8 cellular contexts compared by ENCODE assay signal in the genomic region with DNA sequence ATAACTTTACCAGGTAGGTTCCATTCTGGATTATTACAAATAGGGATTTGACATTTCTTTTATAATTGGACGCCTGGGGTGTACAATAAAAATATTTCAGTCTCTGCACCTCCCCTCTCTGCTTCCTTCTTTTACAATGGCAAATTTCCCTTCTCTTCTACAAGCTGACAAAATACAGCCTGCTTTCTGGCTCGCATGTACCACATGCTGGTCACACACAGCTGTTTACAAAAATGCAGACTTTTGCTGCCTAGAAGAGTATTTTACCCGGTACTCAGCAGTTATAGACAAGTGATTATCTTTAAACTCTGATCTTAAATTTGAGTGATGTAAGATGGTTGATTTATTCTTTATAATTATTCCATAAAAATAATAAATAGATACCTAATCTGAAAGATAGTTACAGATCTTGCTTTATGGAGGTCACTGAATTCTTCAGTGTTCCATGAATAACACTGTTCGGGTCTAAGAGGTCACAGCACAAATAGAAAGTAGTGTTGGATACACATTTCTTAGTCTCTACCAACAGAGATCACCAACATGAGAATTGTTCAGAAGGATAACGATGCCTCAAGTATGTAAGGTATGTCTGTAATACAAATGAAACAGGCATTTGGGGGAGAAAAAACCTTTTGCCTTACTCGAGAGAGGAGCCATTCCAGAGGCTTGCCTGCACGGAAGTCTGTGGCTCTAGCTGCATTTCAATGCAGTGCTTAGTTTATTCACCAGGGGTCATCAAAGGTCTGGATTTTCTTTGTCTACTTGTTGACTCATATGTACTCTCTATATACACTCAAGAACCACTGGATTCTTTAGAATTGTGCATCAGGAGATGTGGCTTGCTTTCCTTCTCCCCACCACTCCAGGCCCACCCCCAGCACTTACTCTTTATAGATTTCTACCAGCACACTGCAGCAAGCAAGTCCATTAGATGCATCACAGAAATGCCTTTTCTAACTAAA.
DNase-seq lines count a peak whose midpoint lies in the region; ATAC-seq and TF ChIP-seq lines count a peak whose summit lies in the region.

No MANE protein-coding gene starts in this region.

- peak; percentile 93 for ATAC-seq in HG02759 (IDR thresholded peaks at IDR 0.05; ENCODE audit: unreplicated experiment)

- no peaks in the 10 kb centered on the region for H3K79me2 ChIP-seq in smooth muscle cell (ENCODE audit: low read depth)

- no peaks in the 10 kb centered on the region for H4K20me1 ChIP-seq in smooth muscle cell (ENCODE audit: low read depth)

- H3F3A ChIP-seq in smooth muscle cell (ENCODE audit: low read depth): no peaks in the 10 kb centered on the region

- H3K27ac Mint-ChIP-seq in immature natural killer cell: peak overlapping the region in 1 of 6 donors; percentile 31

- peak overlapping the region; percentile 53 for H2AFZ ChIP-seq in smooth muscle cell (ENCODE audit: low read depth)

- peak overlapping the region; percentile 79 for H3K4me2 ChIP-seq in smooth muscle cell

- no peaks in the 10 kb centered on the region for H3K36me3 Mint-ChIP-seq in immature natural killer cell

- H3K4me1 Mint-ChIP-seq in immature natural killer cell: peaks cover 2 to 8% of the 10 kb centered on the region in 2 donors

- H3K9ac ChIP-seq in smooth muscle cell (ENCODE audit: low read depth): no peak overlapping the region

- H3K36me3 ChIP-seq in brain microvascular endothelial cell (replicated peaks) (no peaks in the 10 kb centered on the region), smooth muscle cell (ENCODE audit: low read depth) (no peaks in the 10 kb centered on the region)

- H3K27me3 Mint-ChIP-seq in immature natural killer cell (ENCODE audit: low read depth in 3 of 3): peaks cover 0 to 2% (median 0%) of the 10 kb centered on the region in 3 donors

- H3K4me1 ChIP-seq in smooth muscle cell (ENCODE audit: low read depth): peaks cover 13% of the 10 kb centered on the region

- peak; percentile 83 for DNase-seq in AG08396 (ENCODE audit: low spot score)
- peak; percentile 72 for DNase-seq in GM13976 (ENCODE audit: low spot score)
- DNase-seq in NAMALWA (ENCODE audit: low spot score): peak; percentile 89
- peak; percentile 51 for DNase-seq in SIG-M5 (lab: John Stamatoyannopoulos, UW)
- peak; percentile 95 for DNase-seq in brain microvascular endothelial cell
- peak; percentile 26 to 42 (median 37) for DNase-seq in immature natural killer cell
- no peak for DNase-seq in smooth muscle cell (lab: John Stamatoyannopoulos, UW; ENCODE audit: unreplicated experiment)

- peak overlapping the region in 2 of 5 donors; percentile 55 to 62 for H3K4me3 Mint-ChIP-seq in immature natural killer cell

- no peaks in the 10 kb centered on the region for H3K9me3 ChIP-seq in smooth muscle cell (replicated peaks; ENCODE audit: low read depth)

- in situ Hi-C loops in GM13976 (cut with MboI; ENCODE audit: low sequenced_read_pairs, unreplicated experiment) (loop anchor here (10.0 to 25.0 kb wide), 2 partner anchors 392 to 605 kb away; no protein-coding TSS in a partner anchor), brain microvascular endothelial cell (cut with HindIII; ENCODE audit: low pct_ligation_motif_present, low sequenced_read_pairs) (no loop called here)

- H3K9me3 Mint-ChIP-seq in immature natural killer cell: no peaks in the 10 kb centered on the region

- H3K4me3 ChIP-seq in brain microvascular endothelial cell (ENCODE audit: low read depth, low read length) (peak overlapping the region; percentile 13), smooth muscle cell (peak overlapping the region; percentile 30)

- 42% methylated on average over 7 of the region's 7 CpGs for WGBS in smooth muscle cell (ENCODE audit: low lambda C conversion rate)

- no peaks in the 10 kb centered on the region for H3K27me3 ChIP-seq in brain microvascular endothelial cell (replicated peaks)
- H3K27me3 ChIP-seq in smooth muscle cell (ENCODE audit: low read depth): no peaks in the 10 kb centered on the region

- H3K27ac ChIP-seq in brain microvascular endothelial cell (peak overlapping the region; percentile 40), smooth muscle cell (ENCODE audit: low read depth) (peak overlapping the region; percentile 54)

- peak; percentile 60 for TF ChIP-seq CTCF in GM13976 (IDR thresholded peaks at IDR 0.05; ENCODE audit: borderline replicate concordance, control extremely low read depth, extremely low read depth, insufficient read depth, missing control alignments)
- TF ChIP-seq CTCF in brain microvascular endothelial cell (IDR thresholded peaks at IDR 0.05; ENCODE audit: low read depth, low read length, missing control alignments): peak; percentile 77
- TF ChIP-seq CTCF in smooth muscle cell (IDR thresholded peaks at IDR 0.05; ENCODE audit: borderline replicate concordance, insufficient read depth, poor library complexity, severe bottlenecking): peak; percentile 79
